Comparison of ENCODE assay signal across 29 cellular contexts in genomic region chr13:76570485-76570884, GRCh38.
DNase-seq lines count a peak whose midpoint lies in the region; ATAC-seq lines count a peak whose summit lies in the region.
"Had no signal": no experiment of that assay in that cellular context is flagged by ENCODE, and none has a peak within 500 bp of the region (broad histone marks: within the 10 kb centered on the region; RNA-seq: fewer than 3 reads in every experiment).

No MANE protein-coding gene starts in this region.

- no peaks in the 10 kb centered on the region for H3K36me3 ChIP-seq in naive thymus-derived CD4-positive, alpha-beta T cell (ENCODE audit: control insufficient read depth in 2 of 3, insufficient read depth in 3 of 3, low read length in 3 of 3)
- H3K36me3 ChIP-seq: esophagus squamous epithelium, gastrocnemius medialis, lower lobe of right lung, right lobe of liver had no signal

- H3K4me3 ChIP-seq in naive thymus-derived CD4-positive, alpha-beta T cell (ENCODE audit: low read length): no peak overlapping the region
- H3K4me3 ChIP-seq: esophagus squamous epithelium, gastrocnemius medialis, lower lobe of right lung, right lobe of liver had no signal

- intact Hi-C loops in left colon (cut with DNase I, micrococcal nuclease): no loop called here
- intact Hi-C loops in naive thymus-derived CD4-positive, alpha-beta T cell (cut with micrococcal nuclease): no loop called here

- H3K4me1 Mint-ChIP-seq in activated naive CD4-positive, alpha-beta T cell treated with anti-CD3 and anti-CD28 coated beads, Interleukin-2, amount 10 ng/mL, durations not matched to agents 7 days and 5 days: no peaks in the 10 kb centered on the region
- H3K4me1 Mint-ChIP-seq in naive thymus-derived CD4-positive, alpha-beta T cell: no peaks in the 10 kb centered on the region
- H3K4me1 Mint-ChIP-seq: activated CD4-positive, alpha-beta memory T cell treated with anti-CD3 and anti-CD28 coated beads, Interleukin-2, amount 10 ng/mL, durations not matched to agents 7 days and 5 days; CD4-positive, CD25-positive, alpha-beta regulatory T cell; neural crest cell; stimulated activated naive B cell treated with anti-CD40 and anti-IgM and Interleukin-4, amounts not matched to agents 10 μg/mL and 1 μg/mL and 100 μg/mL, for 72 hours had no signal

- H3K4me3 Mint-ChIP-seq in activated naive CD4-positive, alpha-beta T cell treated with anti-CD3 and anti-CD28 coated beads, Interleukin-2, amount 10 ng/mL, durations not matched to agents 7 days and 5 days: no peak overlapping the region
- H3K4me3 Mint-ChIP-seq in naive thymus-derived CD4-positive, alpha-beta T cell: no peak overlapping the region
- H3K4me3 Mint-ChIP-seq: activated CD4-positive, alpha-beta memory T cell treated with anti-CD3 and anti-CD28 coated beads, Interleukin-2, amount 10 ng/mL, durations not matched to agents 7 days and 5 days; CD4-positive, CD25-positive, alpha-beta regulatory T cell; dendritic cell treated with granulocyte-macrophage colony-stimulating factor and Interleukin-4, amounts not matched to agents 40 ng/mL and 50 ng/mL, for 4 days; neural crest cell; stimulated activated naive B cell treated with anti-CD40 and anti-IgM and Interleukin-4, amounts not matched to agents 10 μg/mL and 1 μg/mL and 100 μg/mL, for 72 hours had no signal

- CTCF ChIA-PET in activated naive CD4-positive, alpha-beta T cell treated with anti-CD3 and anti-CD28 coated beads, Interleukin-2, amount 10 ng/mL, durations not matched to agents 7 days and 5 days (lab: Charles Lee): no interaction called here
- CTCF ChIA-PET in naive thymus-derived CD4-positive, alpha-beta T cell (lab: Charles Lee): interaction anchor here (0.5 kb wide), 1 partner anchor 16 kb away, joined by 3 read pairs; no protein-coding TSS in a partner anchor

- H3K27me3 ChIP-seq in naive thymus-derived CD4-positive, alpha-beta T cell (ENCODE audit: control insufficient read depth in 2 of 2, insufficient read depth in 2 of 2, low read length in 2 of 2): no peaks in the 10 kb centered on the region
- H3K27me3 ChIP-seq: esophagus squamous epithelium, gastrocnemius medialis, right lobe of liver had no signal

- H3K9me3 ChIP-seq in naive thymus-derived CD4-positive, alpha-beta T cell (ENCODE audit: control insufficient read depth in 2 of 3, low read length in 3 of 3): no peaks in the 10 kb centered on the region
- H3K9me3 ChIP-seq: gastrocnemius medialis, right lobe of liver had no signal

- POLR2A ChIA-PET in naive thymus-derived CD4-positive, alpha-beta T cell (lab: Charles Lee): no interaction called here

- no peak for ATAC-seq in left colon
- ATAC-seq in naive thymus-derived CD4-positive, alpha-beta T cell: no peak
- ATAC-seq: activated naive CD4-positive, alpha-beta T cell treated with anti-CD3 and anti-CD28 coated beads, Interleukin-2, amount 50 U/mL, for 72 hours; gastrocnemius medialis; stimulated activated naive B cell treated with anti-CD40 and anti-IgM and Interleukin-4, amounts not matched to agents 10 μg/mL and 1 μg/mL and 100 μg/mL, for 72 hours had no signal

- H3K27ac Mint-ChIP-seq in activated naive CD4-positive, alpha-beta T cell treated with anti-CD3 and anti-CD28 coated beads, Interleukin-2, amount 10 ng/mL, durations not matched to agents 7 days and 5 days: no peak overlapping the region
- H3K27ac Mint-ChIP-seq in naive thymus-derived CD4-positive, alpha-beta T cell: no peak overlapping the region
- H3K27ac Mint-ChIP-seq: activated CD4-positive, alpha-beta memory T cell treated with anti-CD3 and anti-CD28 coated beads, Interleukin-2, amount 10 ng/mL, durations not matched to agents 7 days and 5 days; activated naive CD4-positive, alpha-beta T cell treated with anti-CD3 and anti-CD28 coated beads, Interleukin-2, amount 50 U/mL, for 72 hours; activated T-helper 2 cell treated with anti-CD3 and anti-CD28 coated beads, Interferon-gamma antibody, Interleukin-2, Interleukin-4, amounts not matched to agents 10 μg/mL and 5 μg/mL and 100 μg/mL, durations not matched to agents 14 hours and 24 hours and 36 hours; CD4-positive, CD25-positive, alpha-beta regulatory T cell; dendritic cell treated with granulocyte-macrophage colony-stimulating factor and Interleukin-4, amounts not matched to agents 40 ng/mL and 50 ng/mL, for 4 days; stimulated activated naive B cell treated with anti-CD40 and anti-IgM and Interleukin-4, amounts not matched to agents 10 μg/mL and 1 μg/mL and 100 μg/mL, for 72 hours had no signal

- H3K36me3 Mint-ChIP-seq in activated naive CD4-positive, alpha-beta T cell treated with anti-CD3 and anti-CD28 coated beads, Interleukin-2, amount 10 ng/mL, durations not matched to agents 7 days and 5 days: no peaks in the 10 kb centered on the region
- H3K36me3 Mint-ChIP-seq in naive thymus-derived CD4-positive, alpha-beta T cell: no peaks in the 10 kb centered on the region
- H3K36me3 Mint-ChIP-seq: activated naive CD4-positive, alpha-beta T cell treated with anti-CD3 and anti-CD28 coated beads, Interleukin-2, amount 50 U/mL, for 72 hours; CD4-positive, CD25-positive, alpha-beta regulatory T cell; stimulated activated naive B cell treated with anti-CD40 and anti-IgM and Interleukin-4, amounts not matched to agents 10 μg/mL and 1 μg/mL and 100 μg/mL, for 72 hours had no signal

- DNase-seq in SKM-1 treated with dmso at 0.1 percent for 144 hours (lab: John Stamatoyannopoulos, UW; ENCODE audit: unreplicated experiment) (peak; percentile 19), SKM-1 (lab: John Stamatoyannopoulos, UW; ENCODE audit: unreplicated experiment) (no peak), cerebellum (ENCODE audit: low spot score) (peak; percentile 5), medulla oblongata (ENCODE audit: extremely low spot score) (peak; percentile 65), left colon (no peak)
- no peak for DNase-seq in activated naive CD4-positive, alpha-beta T cell treated with anti-CD3 and anti-CD28 coated beads, Interleukin-2, amount 10 ng/mL, durations not matched to agents 7 days and 5 days
- DNase-seq in naive thymus-derived CD4-positive, alpha-beta T cell: no peak
- no peak for DNase-seq in activated T-cell treated with anti-CD3 and anti-CD28 coated beads, Interleukin-2, amount 50 U/mL, for 48 hours
- DNase-seq: activated CD4-positive, alpha-beta memory T cell treated with anti-CD3 and anti-CD28 coated beads, Interleukin-2, amount 10 ng/mL, durations not matched to agents 7 days and 5 days; activated CD4-positive, CD25-positive, alpha-beta regulatory T cell treated with anti-CD3 and anti-CD28 coated beads, Interleukin-2, amount 50 U/mL, for 72 hours; activated CD8-positive, alpha-beta memory T cell treated with anti-CD3 and anti-CD28 coated beads, Interleukin-2, amount 50 U/mL, for 48 hours; CD4-positive, CD25-positive, alpha-beta regulatory T cell; esophagus squamous epithelium; gastrocnemius medialis; GOT3; KG1; lower lobe of right lung; MM.1S; NCI-H2029; posterior cingulate gyrus; right lobe of liver; stimulated activated CD4-positive, alpha-beta T cell treated with anti-CD3 and anti-CD28 coated beads, Interleukin-4, amount 100 ng/mL, for 4 hours; stimulated activated naive B cell treated with anti-CD40 and anti-IgM and Interleukin-4, amounts not matched to agents 10 μg/mL and 1 μg/mL and 100 μg/mL, for 72 hours; T-helper 1 cell had no signal

- no peaks in the 10 kb centered on the region for H3K9me3 Mint-ChIP-seq in activated naive CD4-positive, alpha-beta T cell treated with anti-CD3 and anti-CD28 coated beads, Interleukin-2, amount 10 ng/mL, durations not matched to agents 7 days and 5 days
- H3K9me3 Mint-ChIP-seq in naive thymus-derived CD4-positive, alpha-beta T cell: peaks cover 0 to 15% (median 5%) of the 10 kb centered on the region in 11 donors
- H3K9me3 Mint-ChIP-seq: activated T-helper 2 cell treated with anti-CD3 and anti-CD28 coated beads, Interferon-gamma antibody, Interleukin-2, Interleukin-4, amounts not matched to agents 10 μg/mL and 5 μg/mL and 100 μg/mL, durations not matched to agents 14 hours and 24 hours and 36 hours had no signal

- no peak overlapping the region for H3K27ac ChIP-seq in naive thymus-derived CD4-positive, alpha-beta T cell (ENCODE audit: low read depth, low read length)
- H3K27ac ChIP-seq: 22Rv1, esophagus squamous epithelium, gastrocnemius medialis, lower lobe of right lung, right lobe of liver had no signal

- no peaks in the 10 kb centered on the region for H3K4me1 ChIP-seq in naive thymus-derived CD4-positive, alpha-beta T cell (ENCODE audit: control insufficient read depth in 2 of 2, insufficient read depth in 2 of 2, low read length in 2 of 2)
- H3K4me1 ChIP-seq: esophagus squamous epithelium, gastrocnemius medialis, lower lobe of right lung, right lobe of liver had no signal

- no peaks in the 10 kb centered on the region for H3K27me3 Mint-ChIP-seq in activated naive CD4-positive, alpha-beta T cell treated with anti-CD3 and anti-CD28 coated beads, Interleukin-2, amount 10 ng/mL, durations not matched to agents 7 days and 5 days
- peaks cover 0 to 7% (median 3%) of the 10 kb centered on the region in 5 donors for H3K27me3 Mint-ChIP-seq in naive thymus-derived CD4-positive, alpha-beta T cell
- H3K27me3 Mint-ChIP-seq: activated CD4-positive, alpha-beta memory T cell treated with anti-CD3 and anti-CD28 coated beads, Interleukin-2, amount 10 ng/mL, durations not matched to agents 7 days and 5 days; CD4-positive, CD25-positive, alpha-beta regulatory T cell; dendritic cell treated with granulocyte-macrophage colony-stimulating factor and Interleukin-4, amounts not matched to agents 40 ng/mL and 50 ng/mL, for 4 days; stimulated activated naive B cell treated with anti-CD40 and anti-IgM and Interleukin-4, amounts not matched to agents 10 μg/mL and 1 μg/mL and 100 μg/mL, for 72 hours had no signal

Comparison
In these comparisons a context has a peak if more than half of its experiments do, and no peak if none do; other contexts are left out.
1. DNase-seq: peak in SKM-1 treated with dmso at 0.1 percent for 144 hours (single experiment), cerebellum (single experiment) and medulla oblongata (single experiment); none in SKM-1 (single experiment), activated naive CD4-positive, alpha-beta T cell treated with anti-CD3 and anti-CD28 coated beads, Interleukin-2, amount 10 ng/mL, durations not matched to agents 7 days and 5 days (single experiment), left colon (0 of 2), naive thymus-derived CD4-positive, alpha-beta T cell (0 of 9) and activated T-cell treated with anti-CD3 and anti-CD28 coated beads, Interleukin-2, amount 50 U/mL, for 48 hours (0 of 2).